ENCODE assay signal across 1 cellular context in the genomic region with DNA sequence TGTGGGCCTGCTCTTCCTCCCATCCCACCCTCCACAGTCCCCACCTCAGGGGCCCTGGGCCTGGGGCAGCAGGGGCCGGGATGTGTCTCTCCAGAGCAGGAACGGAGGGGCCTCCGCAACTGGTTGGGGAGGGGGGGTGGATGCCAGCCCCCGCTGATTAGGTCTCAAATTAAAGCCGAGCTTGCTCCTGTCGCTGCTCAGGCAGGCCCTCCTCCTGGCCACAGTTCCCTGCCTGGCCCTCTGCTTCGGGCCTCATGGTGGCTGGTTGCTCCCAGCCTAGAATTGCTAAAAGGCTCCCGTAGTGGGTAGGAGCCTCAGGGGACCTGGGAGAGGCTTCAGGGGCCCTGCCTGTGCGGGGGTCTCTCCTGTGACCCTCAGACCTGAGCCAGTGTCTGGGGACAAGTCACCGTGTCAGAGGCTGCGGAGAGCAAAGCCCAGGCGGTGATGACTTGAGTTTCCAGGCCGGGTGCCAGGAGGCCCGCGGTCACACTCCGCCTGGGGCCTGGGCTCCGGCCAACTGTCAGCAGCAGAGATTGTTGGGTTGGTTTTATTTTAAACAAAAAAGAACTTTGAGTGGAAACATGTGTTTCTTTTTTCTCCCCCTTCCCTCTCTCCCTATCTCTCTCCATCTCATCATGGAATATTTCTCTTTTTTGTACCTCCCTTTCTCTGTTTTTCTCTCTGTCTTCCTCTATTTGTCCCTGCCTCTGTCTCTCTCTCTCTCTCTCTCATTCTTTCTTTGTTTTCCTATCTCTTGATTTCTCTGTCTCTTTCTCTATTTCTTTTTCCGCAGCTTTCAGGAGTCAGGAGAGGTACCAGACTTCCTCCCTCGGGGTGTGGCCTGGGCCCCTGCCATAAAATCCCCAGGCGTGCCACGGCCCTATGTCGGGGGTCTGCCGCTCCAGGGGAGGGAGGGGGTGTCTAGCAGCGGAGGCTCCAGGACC.
TF ChIP-seq lines count a peak whose summit lies in the region.

No MANE protein-coding gene starts in this region.

TF ChIP-seq in HepG2, 621 proteins besides CTCF, POLR2A, EP300 and RAD21 (continued from another document and continues in another):
- TF ChIP-seq ZNF275 (CRISPR knock-in tag; IDR thresholded peaks at IDR 0.05; ENCODE audit: borderline replicate concordance), result no peak
- TF ChIP-seq XBP1 (CRISPR knock-in tag; IDR thresholded peaks at IDR 0.05), result no peak
- no peak for TF ChIP-seq HNRNPK (IDR thresholded peaks at IDR 0.05; ENCODE audit: low read depth, low read length, poor library complexity, severe bottlenecking)
- TF ChIP-seq MXD4 (CRISPR knock-in tag; IDR thresholded peaks at IDR 0.05), result 0 out of 2 replicates have a peak, but pooled peaks have one; percentile 47
- no peak for TF ChIP-seq ZNF644 (CRISPR knock-in tag; IDR thresholded peaks at IDR 0.05; ENCODE audit: low read depth)
- TF ChIP-seq, protein P1, sequence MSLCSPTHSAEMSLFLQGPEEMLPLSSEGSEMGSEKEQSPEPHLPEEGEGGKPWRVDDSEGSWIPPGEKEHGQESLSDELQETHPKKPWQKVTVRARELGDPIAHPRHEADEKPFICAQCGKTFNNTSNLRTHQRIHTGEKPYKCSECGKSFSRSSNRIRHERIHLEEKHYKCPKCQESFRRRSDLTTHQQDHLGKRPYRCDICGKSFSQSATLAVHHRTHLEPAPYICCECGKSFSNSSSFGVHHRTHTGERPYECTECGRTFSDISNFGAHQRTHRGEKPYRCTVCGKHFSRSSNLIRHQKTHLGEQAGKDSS (CRISPR knock-in tag; IDR thresholded peaks at IDR 0.05; ENCODE audit: borderline replicate concordance, low read depth), result no peak
- no peak for TF ChIP-seq CENPT (CRISPR knock-in tag; IDR thresholded peaks at IDR 0.05; ENCODE audit: low read depth)
- TF ChIP-seq, protein P2, sequence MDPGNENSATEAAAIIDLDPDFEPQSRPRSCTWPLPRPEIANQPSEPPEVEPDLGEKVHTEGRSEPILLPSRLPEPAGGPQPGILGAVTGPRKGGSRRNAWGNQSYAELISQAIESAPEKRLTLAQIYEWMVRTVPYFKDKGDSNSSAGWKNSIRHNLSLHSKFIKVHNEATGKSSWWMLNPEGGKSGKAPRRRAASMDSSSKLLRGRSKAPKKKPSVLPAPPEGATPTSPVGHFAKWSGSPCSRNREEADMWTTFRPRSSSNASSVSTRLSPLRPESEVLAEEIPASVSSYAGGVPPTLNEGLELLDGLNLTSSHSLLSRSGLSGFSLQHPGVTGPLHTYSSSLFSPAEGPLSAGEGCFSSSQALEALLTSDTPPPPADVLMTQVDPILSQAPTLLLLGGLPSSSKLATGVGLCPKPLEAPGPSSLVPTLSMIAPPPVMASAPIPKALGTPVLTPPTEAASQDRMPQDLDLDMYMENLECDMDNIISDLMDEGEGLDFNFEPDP (CRISPR knock-in tag; conservative IDR thresholded peaks at IDR 0.05), result 0 out of 2 replicates have a peak, but pooled peaks have one; percentile 84
- peak; percentile 67; the same call in 1 of the 2 replicates for TF ChIP-seq FOXC1 (CRISPR knock-in tag; IDR thresholded peaks at IDR 0.05; ENCODE audit: borderline replicate concordance)
- peak; percentile 82; the same call in 1 of the 2 replicates for TF ChIP-seq SPEN (CRISPR knock-in tag; IDR thresholded peaks at IDR 0.05; ENCODE audit: low read depth)
- peak; percentile 22 for TF ChIP-seq TEAD3 (CRISPR knock-in tag; optimal IDR thresholded peaks at IDR 0.05; ENCODE audit: borderline replicate concordance)
- no peak for TF ChIP-seq RFX5 (IDR thresholded peaks at IDR 0.05; ENCODE audit: low read depth, low read length)
- peak; percentile 59; the same call in 1 of the 2 replicates for TF ChIP-seq RFXAP (CRISPR knock-in tag; IDR thresholded peaks at IDR 0.05; ENCODE audit: borderline replicate concordance)
- TF ChIP-seq USF2 (IDR thresholded peaks at IDR 0.05; ENCODE audit: low read depth, low read length), result no peak
- no peak for TF ChIP-seq USF2 (CRISPR knock-in tag; IDR thresholded peaks at IDR 0.05; ENCODE audit: borderline replicate concordance)
- peak; percentile 52; the same call in 1 of the 2 replicates for TF ChIP-seq MEF2D (CRISPR knock-in tag; IDR thresholded peaks at IDR 0.05)
- no peak for TF ChIP-seq ZNF343 (CRISPR knock-in tag; IDR thresholded peaks at IDR 0.05)
- peak; percentile 47; the same call in 1 of the 2 replicates for TF ChIP-seq MTERF4 (CRISPR knock-in tag; IDR thresholded peaks at IDR 0.05)
- TF ChIP-seq, protein P3, sequence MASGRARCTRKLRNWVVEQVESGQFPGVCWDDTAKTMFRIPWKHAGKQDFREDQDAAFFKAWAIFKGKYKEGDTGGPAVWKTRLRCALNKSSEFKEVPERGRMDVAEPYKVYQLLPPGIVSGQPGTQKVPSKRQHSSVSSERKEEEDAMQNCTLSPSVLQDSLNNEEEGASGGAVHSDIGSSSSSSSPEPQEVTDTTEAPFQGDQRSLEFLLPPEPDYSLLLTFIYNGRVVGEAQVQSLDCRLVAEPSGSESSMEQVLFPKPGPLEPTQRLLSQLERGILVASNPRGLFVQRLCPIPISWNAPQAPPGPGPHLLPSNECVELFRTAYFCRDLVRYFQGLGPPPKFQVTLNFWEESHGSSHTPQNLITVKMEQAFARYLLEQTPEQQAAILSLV (CRISPR knock-in tag; IDR thresholded peaks at IDR 0.05; ENCODE audit: borderline replicate concordance), result no peak
- TF ChIP-seq HHEX (CRISPR knock-in tag; IDR thresholded peaks at IDR 0.05), result no peak
- peak; percentile 75 for TF ChIP-seq PHF8 (CRISPR knock-in tag; IDR thresholded peaks at IDR 0.05)
- TF ChIP-seq ZNF720 (CRISPR knock-in tag; IDR thresholded peaks at IDR 0.05), result no peak
- no peak for TF ChIP-seq ZNF562 (CRISPR knock-in tag; IDR thresholded peaks at IDR 0.05; ENCODE audit: borderline replicate concordance)
- peak; percentile 27; the same call in 1 of the 2 replicates for TF ChIP-seq ZNF678 (CRISPR knock-in tag; IDR thresholded peaks at IDR 0.05)
- TF ChIP-seq ZBTB43 (CRISPR knock-in tag; conservative IDR thresholded peaks at IDR 0.05), result 0 out of 2 replicates have a peak, but pooled peaks have one; percentile 49
- peak; percentile 17 for TF ChIP-seq XRCC5 (optimal IDR thresholded peaks at IDR 0.05; ENCODE audit: low read length)
- TF ChIP-seq CCAR2 (optimal IDR thresholded peaks at IDR 0.05; ENCODE audit: low read depth, low read length), result no peak
- TF ChIP-seq, protein P4, sequence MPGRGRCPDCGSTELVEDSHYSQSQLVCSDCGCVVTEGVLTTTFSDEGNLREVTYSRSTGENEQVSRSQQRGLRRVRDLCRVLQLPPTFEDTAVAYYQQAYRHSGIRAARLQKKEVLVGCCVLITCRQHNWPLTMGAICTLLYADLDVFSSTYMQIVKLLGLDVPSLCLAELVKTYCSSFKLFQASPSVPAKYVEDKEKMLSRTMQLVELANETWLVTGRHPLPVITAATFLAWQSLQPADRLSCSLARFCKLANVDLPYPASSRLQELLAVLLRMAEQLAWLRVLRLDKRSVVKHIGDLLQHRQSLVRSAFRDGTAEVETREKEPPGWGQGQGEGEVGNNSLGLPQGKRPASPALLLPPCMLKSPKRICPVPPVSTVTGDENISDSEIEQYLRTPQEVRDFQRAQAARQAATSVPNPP (CRISPR knock-in tag; IDR thresholded peaks at IDR 0.05), result no peak
- no peak for TF ChIP-seq ZNF879 (CRISPR knock-in tag; IDR thresholded peaks at IDR 0.05)
- peak; percentile 48; the same call in 1 of the 2 replicates for TF ChIP-seq HDAC2 (CRISPR knock-in tag; IDR thresholded peaks at IDR 0.05)
- no peak for TF ChIP-seq GATA4 (IDR thresholded peaks at IDR 0.05; ENCODE audit: borderline replicate concordance, low read depth)
- no peak for TF ChIP-seq PAWR (CRISPR knock-in tag; IDR thresholded peaks at IDR 0.05; ENCODE audit: borderline replicate concordance)
- no peak for TF ChIP-seq ZBTB14 (CRISPR knock-in tag; IDR thresholded peaks at IDR 0.05)
- no peak for TF ChIP-seq ZNF646 (CRISPR knock-in tag; IDR thresholded peaks at IDR 0.05)
- TF ChIP-seq AHR (CRISPR knock-in tag; IDR thresholded peaks at IDR 0.05), result no peak
- no peak for TF ChIP-seq NAIF1 (CRISPR knock-in tag; IDR thresholded peaks at IDR 0.05; ENCODE audit: borderline replicate concordance)
- TF ChIP-seq ZNF20 (CRISPR knock-in tag; IDR thresholded peaks at IDR 0.05), result no peak
